Comparison of ENCODE assay signal across 8 cellular contexts in the genomic region with DNA sequence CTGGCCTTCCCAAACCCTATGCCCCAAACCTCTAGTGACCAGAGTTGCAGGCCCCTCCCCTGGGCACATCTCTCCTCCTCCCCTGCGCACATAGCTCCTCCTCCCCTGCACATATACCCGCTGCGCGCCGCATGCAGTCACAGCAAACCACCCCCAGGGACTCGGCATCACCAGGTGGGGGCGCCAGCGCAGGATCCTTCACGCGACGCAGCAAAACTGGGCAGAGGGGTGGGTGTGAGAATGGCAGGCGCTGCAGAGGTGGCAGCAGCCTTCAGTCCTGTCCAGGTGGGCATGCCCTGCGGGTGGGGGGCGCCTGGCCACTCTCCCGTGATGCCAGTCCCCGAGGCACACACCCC. TPM values are rescaled to one million over a fixed set of nuclear protein-coding genes. Genes with fewer than 3 reads are reported as not detected.
DNase-seq lines count a peak whose midpoint lies in the region; ATAC-seq and TF ChIP-seq lines count a peak whose summit lies in the region.

No MANE protein-coding gene starts in this region.

- peaks cover 20% of the 10 kb centered on the region for H3K27me3 ChIP-seq in kidney epithelial cell (ENCODE audit: control insufficient read depth, insufficient read depth, low read length)

- TF ChIP-seq CTCF in kidney epithelial cell (IDR thresholded peaks at IDR 0.05; ENCODE audit: insufficient read depth, low read length, poor library complexity, severe bottlenecking), result peak; percentile 86

- no peak overlapping the region for H3K27ac ChIP-seq in caudate nucleus (ENCODE audit: low read depth, low read length)

- peak; percentile 49 for ATAC-seq in GM21825 (IDR thresholded peaks at IDR 0.05; ENCODE audit: unreplicated experiment)

- H3K36me3 ChIP-seq in kidney epithelial cell (ENCODE audit: control insufficient read depth, insufficient read depth, low read length), result no peaks in the 10 kb centered on the region

- H3K4me3 ChIP-seq in kidney epithelial cell (ENCODE audit: low read depth, low read length), result no peak overlapping the region

- peak; percentile 85 for DNase-seq in COR-L47 (lab: John Stamatoyannopoulos, UW)
- DNase-seq in NCI-H1436 (lab: John Stamatoyannopoulos, UW), result peak; percentile 97
- DNase-seq in activated CD4-positive, CD25-positive, alpha-beta regulatory T cell treated with anti-CD3 and anti-CD28 coated beads, Interleukin-2, amount 50 U/mL, for 16 hours (ENCODE audit: low read depth, low spot score), result peak; percentile 83
- peak in 55 of 61 donors; percentile 37 to 89 (median 73) for DNase-seq in caudate nucleus (lab: John Stamatoyannopoulos, UW)
- DNase-seq in kidney epithelial cell (ENCODE audit: low read depth), result no peak
- peak; percentile 87 to 90 for DNase-seq in stimulated activated CD4-positive, alpha-beta T cell treated with anti-CD3 and anti-CD28 coated beads, Interleukin-1b, Interleukin-23, amount 100 ng/mL, for 4 hours (ENCODE audit: low read depth in 2 of 2)
- no peak for DNase-seq in NCI-H2196 treated with DMSO at 0.1 percent for 48 hours (lab: John Stamatoyannopoulos, UW; ENCODE audit: unreplicated experiment)

RNA-seq across cellular contexts. Expression of gene CORO6, which starts 5.6 kb away (rescaled TPM):
- total RNA-seq in kidney epithelial cell, result 2.2 and 2.7 TPM in 2 replicates

RNA-seq across cellular contexts. Expression of gene ANKRD13B, which starts 24.2 kb away (rescaled TPM):
- total RNA-seq in kidney epithelial cell, result 13.1 and 13.8 TPM in 2 replicates

RNA-seq across cellular contexts. Expression of gene GIT1, which starts 27.7 kb away (rescaled TPM):
- total RNA-seq in kidney epithelial cell, result 63.8 and 89.8 TPM in 2 replicates

RNA-seq across cellular contexts. Expression of gene TP53I13, which starts 48.6 kb away (rescaled TPM):
- 68.4 and 70.4 TPM in 2 replicates for total RNA-seq in kidney epithelial cell

RNA-seq across cellular contexts. Expression of gene ABHD15, which starts 50.3 kb away (rescaled TPM):
- 6.4 and 8.3 TPM in 2 replicates for total RNA-seq in kidney epithelial cell

Comparison
In these comparisons a context has a peak if more than half of its experiments do, and no peak if none do; other contexts are left out.
1. DNase-seq: peak in COR-L47 (single experiment), NCI-H1436 (single experiment), activated CD4-positive, CD25-positive, alpha-beta regulatory T cell treated with anti-CD3 and anti-CD28 coated beads, Interleukin-2, amount 50 U/mL, for 16 hours (single experiment), caudate nucleus (55 of 61) and stimulated activated CD4-positive, alpha-beta T cell treated with anti-CD3 and anti-CD28 coated beads, Interleukin-1b, Interleukin-23, amount 100 ng/mL, for 4 hours (2 of 2); none in kidney epithelial cell (single experiment) and NCI-H2196 treated with DMSO at 0.1 percent for 48 hours (single experiment).